In the genomic region with DNA sequence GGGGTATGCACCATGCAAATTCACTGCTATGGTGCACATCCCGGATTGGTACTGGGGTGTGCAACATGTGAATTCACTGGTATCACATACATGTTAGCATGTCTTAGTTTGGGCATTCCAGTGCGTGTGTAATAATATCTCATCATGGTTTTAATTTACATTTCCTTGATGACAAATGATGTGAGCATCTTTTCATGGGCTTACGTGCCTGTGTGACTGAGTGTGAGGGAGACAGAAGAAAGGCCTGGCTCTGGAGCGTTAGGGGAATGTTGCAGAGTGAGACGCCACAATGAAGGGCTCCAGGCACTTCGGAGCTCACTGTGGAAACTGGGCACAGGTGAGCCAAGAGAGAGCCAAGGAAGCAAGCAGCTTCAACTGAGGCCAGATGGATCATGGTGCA, we compare ENCODE assay signal across 15 cellular contexts.
DNase-seq lines count a peak whose midpoint lies in the region; ATAC-seq and TF ChIP-seq lines count a peak whose summit lies in the region.
"Had no signal": no experiment of that assay in that cellular context is flagged by ENCODE, and none has a peak within 500 bp of the region (broad histone marks: within the 10 kb centered on the region; RNA-seq: fewer than 3 reads in every experiment).

No MANE protein-coding gene starts in this region.

- H4K20me1 ChIP-seq in PC-3 (ENCODE audit: low read length) = no peaks in the 10 kb centered on the region

- H3K9me3 ChIP-seq in PC-3 (ENCODE audit: low read length) (no peaks in the 10 kb centered on the region), gastrocnemius medialis (no peaks in the 10 kb centered on the region)
- H3K9me3 ChIP-seq: SJCRH30 had no signal

- no peak overlapping the region for H3K9ac ChIP-seq in PC-3 (ENCODE audit: low read length)

- H3K27ac ChIP-seq in PC-3 (ENCODE audit: low read length) = peak overlapping the region; percentile 43
- H3K27ac ChIP-seq in gastrocnemius medialis = no peak overlapping the region
- H3K27ac ChIP-seq: SJCRH30 had no signal

- no peaks in the 10 kb centered on the region for H3K36me3 ChIP-seq in PC-3 (ENCODE audit: low read depth, low read length)
- H3K36me3 ChIP-seq in gastrocnemius medialis = no peaks in the 10 kb centered on the region
- H3K36me3 ChIP-seq: SJCRH30 had no signal

- H2AFZ ChIP-seq in PC-3 (ENCODE audit: low read length) = no peak overlapping the region

- H3K4me3 ChIP-seq in PC-3 (ENCODE audit: low read length) (no peak overlapping the region), gastrocnemius medialis (no peak overlapping the region)
- H3K4me3 ChIP-seq: SJCRH30 had no signal

- TF ChIP-seq CTCF in natural killer cell (IDR thresholded peaks at IDR 0.05) = no peak
- TF ChIP-seq CTCF in PC-3 (conservative IDR thresholded peaks at IDR 0.05; ENCODE audit: low read depth, low read length) = no peak
- TF ChIP-seq CTCF in gastrocnemius medialis (IDR thresholded peaks at IDR 0.05 in 4 of 5, conservative IDR thresholded peaks at IDR 0.05 in 1 of 5) = no peak
- TF ChIP-seq CTCF in GM13976 (IDR thresholded peaks at IDR 0.05; ENCODE audit: borderline replicate concordance, control extremely low read depth, extremely low read depth, insufficient read depth, missing control alignments) = no peak

- POLR2A ChIA-PET in PC-3 (lab: Charles Lee; ENCODE audit: unreplicated experiment) = interaction anchor here (0.7 kb wide), 1 partner anchor 179 kb away, joined by 4 read pairs; a partner anchor contains a TSS

- H3K4me1 ChIP-seq in PC-3 (ENCODE audit: insufficient read depth, low read length) (peaks cover 16% of the 10 kb centered on the region; the same call in 1 of the 2 replicates), gastrocnemius medialis (peaks cover 6 to 7% of the 10 kb centered on the region in 2 donors)
- H3K4me1 ChIP-seq: SJCRH30 had no signal

- H3K27ac Mint-ChIP-seq in natural killer cell treated with Interleukin-12 subunit alpha and Interleukin-12 subunit beta and Interleukin-15 and Interleukin-18, amount 100 ng/mL, for 72 hours = no peak overlapping the region
- H3K27ac Mint-ChIP-seq in natural killer cell = no peak overlapping the region
- H3K27ac Mint-ChIP-seq: H9, IgD-negative memory B cell had no signal

- in situ Hi-C loops in gastrocnemius medialis (cut with MboI; ENCODE audit: low sequenced_read_pairs in 4 of 4) (no loop called here), GM13976 (cut with MboI; ENCODE audit: low sequenced_read_pairs, unreplicated experiment) (no loop called here)

- H3F3A ChIP-seq in PC-3 (ENCODE audit: low read length, unreplicated experiment) = no peaks in the 10 kb centered on the region

- no peaks in the 10 kb centered on the region for H3K79me2 ChIP-seq in PC-3 (ENCODE audit: low read length)

- peak; percentile 42 for DNase-seq in natural killer cell treated with Interleukin-12 subunit alpha and Interleukin-12 subunit beta and Interleukin-15 and Interleukin-18, amount 100 ng/mL, for 72 hours (ENCODE audit: low spot score)
- DNase-seq in natural killer cell (no peak), PC-3 (peak; percentile 56), gastrocnemius medialis (no peak), GM13976 (ENCODE audit: low spot score) (no peak)
- DNase-seq in activated CD4-positive, alpha-beta T cell treated with anti-CD3 and anti-CD28 coated beads, Interleukin-2, amount 50 U/mL, for 4 hours = no peak
- no peak for DNase-seq in activated T-cell treated with anti-CD3 and anti-CD28 coated beads, Interleukin-2, amount 50 U/mL, for 4 hours
- DNase-seq: 8988T, AML-193, H9, NCI-H1930, NCI-H510A, SJCRH30 had no signal

- no peaks in the 10 kb centered on the region for H3K9me3 Mint-ChIP-seq in natural killer cell treated with Interleukin-12 subunit alpha and Interleukin-12 subunit beta and Interleukin-15 and Interleukin-18, amount 100 ng/mL, for 72 hours
- H3K9me3 Mint-ChIP-seq in natural killer cell = no peaks in the 10 kb centered on the region
- H3K9me3 Mint-ChIP-seq in activated T-cell treated with anti-CD3 and anti-CD28 coated beads, Interleukin-2, amount 50 U/mL, for 4 hours = no peaks in the 10 kb centered on the region
- H3K9me3 Mint-ChIP-seq: H9, IgD-negative memory B cell had no signal

- TF ChIP-seq POLR2A in gastrocnemius medialis (IDR thresholded peaks at IDR 0.05) = no peak

- no peak overlapping the region for H3K4me3 Mint-ChIP-seq in natural killer cell treated with Interleukin-12 subunit alpha and Interleukin-12 subunit beta and Interleukin-15 and Interleukin-18, amount 100 ng/mL, for 72 hours
- H3K4me3 Mint-ChIP-seq in natural killer cell = no peak overlapping the region
- no peak overlapping the region for H3K4me3 Mint-ChIP-seq in activated T-cell treated with anti-CD3 and anti-CD28 coated beads, Interleukin-2, amount 50 U/mL, for 4 hours
- H3K4me3 Mint-ChIP-seq: H9, IgD-negative memory B cell had no signal

- CTCF ChIA-PET in PC-3 (lab: Charles Lee) = interaction anchor here (0.7 kb wide), 2 partner anchors 159 to 364 kb away, joined by 3 to 4 read pairs; no protein-coding TSS in a partner anchor

- intact Hi-C loops in natural killer cell (cut with micrococcal nuclease) (no loop called here), PC-3 (cut with micrococcal nuclease) (no loop called here), gastrocnemius medialis (cut with DNase I; ENCODE audit: low total_unique reads) (no loop called here)

- H3K4me1 Mint-ChIP-seq in natural killer cell treated with Interleukin-12 subunit alpha and Interleukin-12 subunit beta and Interleukin-15 and Interleukin-18, amount 100 ng/mL, for 72 hours (ENCODE audit: low read depth in 2 of 2) = peaks cover 7 to 9% of the 10 kb centered on the region in 2 donors
- H3K4me1 Mint-ChIP-seq in natural killer cell = peaks cover 9 to 14% of the 10 kb centered on the region in 2 donors
- H3K4me1 Mint-ChIP-seq in activated T-cell treated with anti-CD3 and anti-CD28 coated beads, Interleukin-2, amount 50 U/mL, for 4 hours (ENCODE audit: low read depth) = peaks cover 15% of the 10 kb centered on the region

- ATAC-seq in natural killer cell treated with Interleukin-12 subunit alpha and Interleukin-12 subunit beta and Interleukin-15 and Interleukin-18, amount 100 ng/mL, for 72 hours = no peak
- ATAC-seq in natural killer cell (no peak), PC-3 (peak; percentile 85), esophagus mucosa (peak; percentile 23), gastrocnemius medialis (no peak)
- ATAC-seq in activated T-cell treated with anti-CD3 and anti-CD28 coated beads, Interleukin-2, amount 50 U/mL, for 4 hours = no peak

- H3K4me2 ChIP-seq in PC-3 (ENCODE audit: low read length) = no peak overlapping the region

- H3K27me3 Mint-ChIP-seq in natural killer cell treated with Interleukin-12 subunit alpha and Interleukin-12 subunit beta and Interleukin-15 and Interleukin-18, amount 100 ng/mL, for 72 hours = peaks cover 29 to 32% of the 10 kb centered on the region in 2 donors
- peaks cover 38 to 39% of the 10 kb centered on the region in 2 donors for H3K27me3 Mint-ChIP-seq in natural killer cell (ENCODE audit: low read depth in 2 of 2)
- H3K27me3 Mint-ChIP-seq in activated T-cell treated with anti-CD3 and anti-CD28 coated beads, Interleukin-2, amount 50 U/mL, for 4 hours (ENCODE audit: low read depth) = peaks cover 45% of the 10 kb centered on the region

- no peaks in the 10 kb centered on the region for H3K9me2 ChIP-seq in PC-3 (replicated peaks; ENCODE audit: low read length)

- H3K27me3 ChIP-seq in PC-3 (ENCODE audit: low read length) (no peaks in the 10 kb centered on the region), gastrocnemius medialis (peaks cover 14 to 20% (median 20%) of the 10 kb centered on the region in 3 donors)
- H3K27me3 ChIP-seq: SJCRH30 had no signal

- H3K36me3 Mint-ChIP-seq in natural killer cell treated with Interleukin-12 subunit alpha and Interleukin-12 subunit beta and Interleukin-15 and Interleukin-18, amount 100 ng/mL, for 72 hours = no peaks in the 10 kb centered on the region
- H3K36me3 Mint-ChIP-seq in natural killer cell = no peaks in the 10 kb centered on the region
- no peaks in the 10 kb centered on the region for H3K36me3 Mint-ChIP-seq in activated T-cell treated with anti-CD3 and anti-CD28 coated beads, Interleukin-2, amount 50 U/mL, for 4 hours (ENCODE audit: insufficient read depth)
- H3K36me3 Mint-ChIP-seq: IgD-negative memory B cell had no signal

- no TSS peak for BruUV-seq in PC-3 (replicated peaks; lab: Mats Ljungman, UMichigan)

Comparison
In these comparisons a context has a peak if more than half of its experiments do, and no peak if none do; other contexts are left out.
1. DNase-seq: peak in natural killer cell treated with Interleukin-12 subunit alpha and Interleukin-12 subunit beta and Interleukin-15 and Interleukin-18, amount 100 ng/mL, for 72 hours (single experiment) and PC-3 (single experiment); none in natural killer cell (single experiment), activated CD4-positive, alpha-beta T cell treated with anti-CD3 and anti-CD28 coated beads, Interleukin-2, amount 50 U/mL, for 4 hours (0 of 2), activated T-cell treated with anti-CD3 and anti-CD28 coated beads, Interleukin-2, amount 50 U/mL, for 4 hours (single experiment), gastrocnemius medialis (0 of 2) and GM13976 (single experiment).
2. ATAC-seq: peak in PC-3 (single experiment) and esophagus mucosa (single experiment); none in natural killer cell treated with Interleukin-12 subunit alpha and Interleukin-12 subunit beta and Interleukin-15 and Interleukin-18, amount 100 ng/mL, for 72 hours (0 of 2), natural killer cell (0 of 3), activated T-cell treated with anti-CD3 and anti-CD28 coated beads, Interleukin-2, amount 50 U/mL, for 4 hours (0 of 2) and gastrocnemius medialis (0 of 2).